ENCODE assay signal across 12 cellular contexts in genomic region chr20:19026121-19026878, GRCh38.
DNase-seq lines count a peak whose midpoint lies in the region; ATAC-seq and TF ChIP-seq lines count a peak whose summit lies in the region.
"Had no signal": no experiment of that assay in that cellular context is flagged by ENCODE, and none has a peak within 500 bp of the region (broad histone marks: within the 10 kb centered on the region; RNA-seq: fewer than 3 reads in every experiment).

No MANE protein-coding gene starts in this region.

- TF ChIP-seq POLR2A in vagina (IDR thresholded peaks at IDR 0.05), result no peak

- ATAC-seq in Right ventricle myocardium superior (ENCODE audit: poor library complexity) (peak; percentile 95), HG02840 (IDR thresholded peaks at IDR 0.05; ENCODE audit: low FRiP score, unreplicated experiment) (peak; percentile 86), GM19455 (IDR thresholded peaks at IDR 0.05; ENCODE audit: unreplicated experiment) (no peak)
- ATAC-seq: K562 had no signal

- DNase-seq in Right ventricle myocardium superior (peak; percentile 64), right atrium auricular region (ENCODE audit: low spot score) (no peak), ecto neural progenitor cell (ENCODE audit: low spot score) (peak; percentile 21), vagina (ENCODE audit: extremely low spot score in 2 of 2) (peak; percentile 49 to 74), NCI-H82 (lab: John Stamatoyannopoulos, UW) (no peak), AML-193 (lab: John Stamatoyannopoulos, UW) (no peak)
- DNase-seq: activated naive CD4-positive, alpha-beta T cell treated with anti-CD3 and anti-CD28 coated beads for 36 hours; effector CD8-positive, alpha-beta T cell had no signal

- no peak overlapping the region for H3K27ac ChIP-seq in right atrium auricular region
- no peak overlapping the region for H3K27ac ChIP-seq in vagina
- H3K27ac ChIP-seq: neutrophil had no signal

- H3K27me3 ChIP-seq in right atrium auricular region, result no peaks in the 10 kb centered on the region
- no peaks in the 10 kb centered on the region for H3K27me3 ChIP-seq in vagina
- H3K27me3 ChIP-seq: neutrophil had no signal

- intact Hi-C loops in Right ventricle myocardium superior (cut with DNase I), result no loop called here
- intact Hi-C loops in vagina (cut with DNase I), result no loop called here

- H3K4me1 ChIP-seq in right atrium auricular region (peaks cover 0 to 15% of the 10 kb centered on the region in 2 donors), vagina (peaks cover 16% of the 10 kb centered on the region)

- no peak overlapping the region for H3K4me3 ChIP-seq in right atrium auricular region
- no peak overlapping the region for H3K4me3 ChIP-seq in vagina
- H3K4me3 ChIP-seq: K562 had no signal

- H3K9me3 ChIP-seq in right atrium auricular region (no peaks in the 10 kb centered on the region), vagina (no peaks in the 10 kb centered on the region)
- H3K9me3 ChIP-seq: neutrophil had no signal

- no peak for TF ChIP-seq CTCF in right atrium auricular region (IDR thresholded peaks at IDR 0.05)
- no peak for TF ChIP-seq CTCF in vagina (IDR thresholded peaks at IDR 0.05)

- no peaks in the 10 kb centered on the region for H3K36me3 ChIP-seq in right atrium auricular region
- no peaks in the 10 kb centered on the region for H3K36me3 ChIP-seq in vagina
- H3K36me3 ChIP-seq: neutrophil had no signal

Comparison
In these comparisons a context has a peak if more than half of its experiments do, and no peak if none do; other contexts are left out.
1. DNase-seq: peak in Right ventricle myocardium superior (single experiment), ecto neural progenitor cell (single experiment) and vagina (2 of 2); none in right atrium auricular region (single experiment), NCI-H82 (single experiment) and AML-193 (0 of 2).